In genomic region chr2:159140070-159140774, GRCh38 we compare ENCODE assay signal across 1 cellular context.
TF ChIP-seq lines count a peak whose summit lies in the region.

No MANE protein-coding gene starts in this region.

TF ChIP-seq in K562, 482 proteins besides CTCF, POLR2A, EP300 and RAD21 (continued from another document):
- TF ChIP-seq ZNF232 (CRISPR knock-in tag; IDR thresholded peaks at IDR 0.05) (no peak), TSC22D4 (tag; IDR thresholded peaks at IDR 0.05) (no peak), MCM3 (IDR thresholded peaks at IDR 0.05) (no peak), TRIM24 (IDR thresholded peaks at IDR 0.05) (no peak), TAF15 (IDR thresholded peaks at IDR 0.05; ENCODE audit: low read depth, low read length) (no peak), SAP30 (IDR thresholded peaks at IDR 0.05; ENCODE audit: borderline replicate concordance, insufficient read depth, low read depth, low read length, poor library complexity, severe bottlenecking) (no peak), ZNF316 (IDR thresholded peaks at IDR 0.05) (peak; percentile 86), PRPF4 (IDR thresholded peaks at IDR 0.05; ENCODE audit: insufficient read depth, low read depth, low read length, poor library complexity, severe bottlenecking) (no peak), PHF20 (IDR thresholded peaks at IDR 0.05; ENCODE audit: partially characterized antibody) (no peak), ATF6 (CRISPR knock-in tag; IDR thresholded peaks at IDR 0.05) (no peak), NFE2L1 (tag; IDR thresholded peaks at IDR 0.05; ENCODE audit: borderline replicate concordance, low read depth) (peak; percentile 66), RBFOX2 (IDR thresholded peaks at IDR 0.05; ENCODE audit: low read depth, low read length) (no peak), ZNF639 (CRISPR knock-in tag; conservative IDR thresholded peaks at IDR 0.05 in 1 of 2, IDR thresholded peaks at IDR 0.05 in 1 of 2) (0 out of 4 replicates have a peak, but pooled peaks of 1 of the 2 experiments have one; percentile 36), ZBTB34 (CRISPR knock-in tag; IDR thresholded peaks at IDR 0.05) (no peak), CHD4 (IDR thresholded peaks at IDR 0.05; ENCODE audit: insufficient read depth, insufficient replicate concordance, low read depth, low read length, poor library complexity, severe bottlenecking) (no peak), CTBP1 (IDR thresholded peaks at IDR 0.05; ENCODE audit: borderline replicate concordance) (no peak), SNIP1 (IDR thresholded peaks at IDR 0.05; ENCODE audit: low read depth) (no peak), ZNF740 (CRISPR knock-in tag; IDR thresholded peaks at IDR 0.05) (no peak), ZNF740 (tag; IDR thresholded peaks at IDR 0.05) (no peak), BRD9 (IDR thresholded peaks at IDR 0.05; ENCODE audit: low read depth, partially characterized antibody) (no peak), ZNF764 (CRISPR knock-in tag; IDR thresholded peaks at IDR 0.05; ENCODE audit: low read depth) (no peak), ADNP (tag; IDR thresholded peaks at IDR 0.05) (no peak), MAFG (tag; conservative IDR thresholded peaks at IDR 0.05) (peak; percentile 88), SMARCA5 (IDR thresholded peaks at IDR 0.05) (no peak), POLR2AphosphoS2 (IDR thresholded peaks at IDR 0.05; ENCODE audit: low read length) (no peak)
